ENCODE assay signal across 12 cellular contexts in the genomic region with DNA sequence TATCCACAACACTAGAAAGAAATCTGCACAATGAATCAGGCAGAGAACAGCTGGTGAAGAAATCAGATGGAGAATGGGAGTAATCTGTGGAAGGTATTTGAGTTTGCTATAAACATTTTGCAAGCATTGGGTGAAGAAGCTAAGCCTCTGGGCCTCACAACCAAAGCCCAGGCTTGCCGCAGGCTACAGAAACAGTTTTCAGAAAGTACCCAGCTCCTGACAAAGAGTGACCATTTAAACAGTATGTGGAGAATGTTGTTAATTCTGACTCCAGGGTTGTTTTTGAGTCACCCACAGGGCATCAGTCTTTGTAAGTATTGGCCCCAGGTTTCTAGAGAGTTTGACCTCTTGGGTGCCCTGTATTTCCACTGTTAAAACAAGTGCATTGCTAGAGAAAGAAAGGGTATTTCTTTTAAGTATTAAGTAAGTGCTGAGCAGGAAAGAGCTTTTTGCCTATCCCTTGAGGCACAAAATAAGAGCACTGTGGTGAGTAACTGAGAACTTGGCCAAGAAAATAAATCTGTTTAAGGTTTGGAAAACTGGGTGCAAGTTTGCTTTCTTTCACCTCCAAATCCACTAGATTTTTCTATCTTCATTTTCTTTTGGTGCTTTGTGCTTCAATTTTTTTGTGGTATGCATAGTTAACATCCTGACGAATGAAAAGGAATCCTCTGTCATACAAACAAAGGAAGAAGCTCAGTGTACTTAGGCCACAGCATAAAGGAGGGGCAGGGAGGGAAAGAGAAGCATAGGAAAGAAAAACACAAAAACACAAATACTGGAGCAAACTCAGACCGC.
DNase-seq lines count a peak whose midpoint lies in the region; ATAC-seq lines count a peak whose summit lies in the region.
"Had no signal": no experiment of that assay in that cellular context is flagged by ENCODE, and none has a peak within 500 bp of the region (broad histone marks: within the 10 kb centered on the region; RNA-seq: fewer than 3 reads in every experiment).

No MANE protein-coding gene starts in this region.

- intact Hi-C loops in left colon (cut with DNase I, micrococcal nuclease): no loop called here

- peaks cover 40% of the 10 kb centered on the region for H3K4me1 ChIP-seq in adipocyte (ENCODE audit: control insufficient read depth, insufficient read depth, low read length)

- H3K9me3 ChIP-seq in adipocyte (ENCODE audit: control insufficient read depth, low read length): no peaks in the 10 kb centered on the region
- H3K9me3 ChIP-seq: neutrophil had no signal

- H3K4me3 ChIP-seq in adipocyte (ENCODE audit: low read length): peak overlapping the region; percentile 23
- H3K4me3 ChIP-seq: GM12878 had no signal

- peak; percentile 88 for DNase-seq in ELF-1 (ENCODE audit: low read depth, low spot score)
- peak; percentile 91 for DNase-seq in adipocyte (ENCODE audit: low read depth)
- peak; percentile 14 for DNase-seq in foreskin melanocyte
- DNase-seq in renal cortical epithelial cell (ENCODE audit: low read depth): peak; percentile 87
- no peak for DNase-seq in COLO668 (lab: John Stamatoyannopoulos, UW; ENCODE audit: unreplicated experiment)
- DNase-seq in NCI-H82 (lab: John Stamatoyannopoulos, UW): no peak
- no peak for DNase-seq in left colon
- DNase-seq in NCI-H128 (lab: John Stamatoyannopoulos, UW; ENCODE audit: unreplicated experiment): no peak
- DNase-seq: CD8-positive, alpha-beta memory T cell; NCI-H1417 had no signal

- peak overlapping the region; percentile 74 for H3K9ac ChIP-seq in adipocyte (ENCODE audit: low read length)

- no peak for ATAC-seq in left colon
- ATAC-seq: GM12878 had no signal

- no peaks in the 10 kb centered on the region for H3K36me3 ChIP-seq in adipocyte (ENCODE audit: control insufficient read depth, insufficient read depth, low read length, severe bottlenecking)
- H3K36me3 ChIP-seq: neutrophil had no signal

- no peaks in the 10 kb centered on the region for H3K27me3 ChIP-seq in adipocyte (replicated peaks; ENCODE audit: control insufficient read depth, insufficient read depth, low read length)
- H3K27me3 ChIP-seq: neutrophil had no signal

Comparison
In these comparisons a context has a peak if more than half of its experiments do, and no peak if none do; other contexts are left out.
1. DNase-seq: peak in ELF-1 (single experiment), adipocyte (single experiment), foreskin melanocyte (single experiment) and renal cortical epithelial cell (single experiment); none in COLO668 (single experiment), NCI-H82 (single experiment), left colon (0 of 2) and NCI-H128 (single experiment).